In the genomic region with DNA sequence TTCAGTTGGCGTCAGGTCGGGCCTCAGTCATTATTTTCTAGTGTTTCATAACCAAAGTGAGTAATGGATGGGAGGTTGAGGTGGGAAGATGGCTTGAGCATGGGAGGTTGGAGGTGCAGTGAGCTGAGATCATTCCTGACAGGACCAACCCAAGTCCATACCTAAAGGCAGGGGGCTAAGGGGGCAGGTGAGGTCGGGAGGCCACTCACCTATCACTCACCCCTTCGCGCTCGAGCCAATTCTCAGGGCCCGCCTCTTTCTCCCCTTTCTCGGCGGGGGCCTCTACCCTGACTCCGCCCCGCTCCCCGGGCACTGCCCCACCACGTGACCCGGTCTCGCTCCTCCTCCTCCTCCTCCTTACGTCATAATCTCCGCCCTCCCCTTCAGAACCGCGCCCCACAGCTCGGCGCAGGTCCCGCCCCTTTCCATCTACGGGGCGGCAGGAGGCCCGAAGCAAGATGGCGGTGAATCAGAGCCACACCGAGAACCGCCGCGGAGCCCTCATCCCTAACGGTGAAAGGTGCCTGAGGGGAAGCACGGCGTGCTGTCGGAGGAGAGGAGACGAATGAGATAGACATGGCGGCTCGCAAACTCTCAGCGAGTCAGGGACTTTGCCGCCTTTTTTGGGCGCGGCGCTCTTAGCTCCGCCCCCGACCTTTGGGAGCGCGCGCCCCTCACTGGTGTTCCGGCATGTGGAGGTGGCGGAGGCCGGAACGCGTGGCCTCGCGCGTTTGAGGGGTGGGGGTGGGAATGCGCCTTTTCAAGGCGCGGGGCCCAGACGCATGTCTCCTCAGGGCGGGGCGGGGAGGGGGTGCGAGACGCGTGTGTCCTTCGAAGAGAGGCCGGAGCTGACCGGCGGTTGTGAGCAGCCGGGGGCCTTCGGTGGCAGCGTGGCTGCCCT, we compare ENCODE assay signal across 8 cellular contexts. TPM values are rescaled to one million over a fixed set of nuclear protein-coding genes. Genes with fewer than 3 reads are reported as not detected.
DNase-seq lines count a peak whose midpoint lies in the region; ATAC-seq and TF ChIP-seq lines count a peak whose summit lies in the region.

A gene with protein sequence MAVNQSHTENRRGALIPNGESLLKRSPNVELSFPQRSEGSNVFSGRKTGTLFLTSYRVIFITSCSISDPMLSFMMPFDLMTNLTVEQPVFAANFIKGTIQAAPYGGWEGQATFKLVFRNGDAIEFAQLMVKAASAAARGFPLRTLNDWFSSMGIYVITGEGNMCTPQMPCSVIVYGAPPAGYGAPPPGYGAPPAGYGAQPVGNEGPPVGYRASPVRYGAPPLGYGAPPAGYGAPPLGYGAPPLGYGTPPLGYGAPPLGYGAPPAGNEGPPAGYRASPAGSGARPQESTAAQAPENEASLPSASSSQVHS (plus strand): TSS at position 428 of the 901 bp plus-strand sequence. CDS start 31 bp downstream, at position 459.

- H3K9me2 ChIP-seq in PC-3 (replicated peaks; ENCODE audit: low read length), result no peaks in the 10 kb centered on the region

- H3K36me3 ChIP-seq in PC-3 (ENCODE audit: low read depth, low read length) (no peaks in the 10 kb centered on the region), tibial artery (no peaks in the 10 kb centered on the region)

- H2AFZ ChIP-seq in PC-3 (ENCODE audit: low read length), result peak within 1 kb of the TSS; percentile 56

- H3F3A ChIP-seq in PC-3 (ENCODE audit: low read length, unreplicated experiment), result no peaks in the 10 kb centered on the region

- no peaks in the 10 kb centered on the region for H3K9me3 ChIP-seq in PC-3 (ENCODE audit: low read length)
- H3K9me3 ChIP-seq in tibial artery, result no peaks in the 10 kb centered on the region

- intact Hi-C loops in PC-3 (cut with micrococcal nuclease) (no loop called here), posterior cingulate gyrus (cut with DNase I) (no loop called here), tibial artery (cut with DNase I; ENCODE audit: low total_unique reads) (no loop called here)

- DNase-seq in PC-3 (peak; percentile 69), activated gamma-delta T cell (lab: John Stamatoyannopoulos, UW) (peak; percentile 67), foreskin fibroblast (peak; percentile 74 to 92), posterior cingulate gyrus (peak; percentile 77 to 98 (median 88)), tibial artery (peak; percentile 61 to 81), mesothelial cell of epicardium (ENCODE audit: low spot score in 2 of 2, unreplicated experiment in 2 of 2) (no peak)

- BruUV-seq in PC-3 (replicated peaks; lab: Mats Ljungman, UMichigan), result TSS peak; percentile 38

- H3K4me1 Mint-ChIP-seq in mesothelial cell of epicardium, result no peaks in the 10 kb centered on the region

- H3K4me1 ChIP-seq in PC-3 (ENCODE audit: insufficient read depth, low read length) (no peaks in the 10 kb centered on the region), tibial artery (peaks cover 0 to 8% (median 0%) of the 10 kb centered on the region in 4 donors)

- H4K20me1 ChIP-seq in PC-3 (ENCODE audit: low read length), result no peaks in the 10 kb centered on the region

- H3K27ac ChIP-seq in PC-3 (ENCODE audit: low read length), result no peak within 1 kb of the TSS
- no peak within 1 kb of the TSS for H3K27ac ChIP-seq in tibial artery

- POLR2A ChIA-PET in PC-3 (lab: Charles Lee; ENCODE audit: unreplicated experiment), result no interaction called here

- H3K79me2 ChIP-seq in PC-3 (ENCODE audit: low read length), result no peaks in the 10 kb centered on the region

- peak within 1 kb of the TSS; percentile 40; the same call in 1 of the 2 replicates for H3K9ac ChIP-seq in PC-3 (ENCODE audit: low read length)

- peaks cover 47% of the 10 kb centered on the region for H3K27me3 Mint-ChIP-seq in mesothelial cell of epicardium (ENCODE audit: low read depth)

- TF ChIP-seq CTCF in GM12875 (IDR thresholded peaks at IDR 0.05; ENCODE audit: borderline replicate concordance, insufficient read depth, low read depth, low read length) (no peak), PC-3 (conservative IDR thresholded peaks at IDR 0.05; ENCODE audit: low read depth, low read length) (no peak), foreskin fibroblast (IDR thresholded peaks at IDR 0.05; ENCODE audit: low read depth, low read length) (no peak), tibial artery (IDR thresholded peaks at IDR 0.05) (no peak), mesothelial cell of epicardium (IDR thresholded peaks at IDR 0.05; ENCODE audit: unreplicated experiment) (no peak)

- CTCF ChIA-PET in PC-3 (lab: Charles Lee), result no interaction called here

- no peaks in the 10 kb centered on the region for H3K36me3 Mint-ChIP-seq in mesothelial cell of epicardium

- peak within 1 kb of the TSS; percentile 54 for H3K4me2 ChIP-seq in PC-3 (ENCODE audit: low read length)

- H3K4me3 ChIP-seq in GM12875 (ENCODE audit: low read depth, low read length), result peak within 1 kb of the TSS; percentile 68
- peak within 1 kb of the TSS; percentile 48; the same call in 1 of the 2 replicates for H3K4me3 ChIP-seq in PC-3 (ENCODE audit: low read length)
- peak within 1 kb of the TSS; percentile 36 to 63 for H3K4me3 ChIP-seq in foreskin fibroblast (ENCODE audit: low read depth in 1 of 2, low read length in 2 of 2)
- H3K4me3 ChIP-seq in tibial artery, result peak within 1 kb of the TSS; percentile 35 to 48

- H3K4me3 Mint-ChIP-seq in mesothelial cell of epicardium, result no peak within 1 kb of the TSS

- no peaks in the 10 kb centered on the region for H3K27me3 ChIP-seq in PC-3 (ENCODE audit: low read length)
- H3K27me3 ChIP-seq in tibial artery, result peaks cover 0 to 38% of the 10 kb centered on the region in 2 donors

- peak; percentile 73 for ATAC-seq in HG03064 (IDR thresholded peaks at IDR 0.05; ENCODE audit: low read depth, unreplicated experiment)
- peak; percentile 60 for ATAC-seq in PC-3

- H3K9me3 Mint-ChIP-seq in mesothelial cell of epicardium, result no peaks in the 10 kb centered on the region

- no peak within 1 kb of the TSS for H3K27ac Mint-ChIP-seq in mesothelial cell of epicardium

RNA-seq across cellular contexts. Expression of the gene that starts here (rescaled TPM):
- total RNA-seq in PC-3 (2014; rRNA removed) (0.33 TPM in 1 of 2 replicates, not detected in the other), mesothelial cell of epicardium (not detected in 3 replicates)

Comparison
In these comparisons a context has a peak if more than half of its experiments do, and no peak if none do; other contexts are left out.
1. Peak in DNase-seq, ATAC-seq, H3K4me3 ChIP-seq, H3K9ac ChIP-seq and H3K4me2 ChIP-seq in PC-3; RNA of the gene not detected or under 1 TPM.
2. DNase-seq: peak in activated gamma-delta T cell (single experiment), foreskin fibroblast (2 of 2), posterior cingulate gyrus (10 of 10) and tibial artery (2 of 2); none in mesothelial cell of epicardium (0 of 2).
3. Peak in every context shown above with its lines, with median percentiles within 50 percentile points of each other: H3K4me3 ChIP-seq.